Comparison of ENCODE assay signal across 2 cellular contexts in genomic region chr10:13500201-13500600, GRCh38.
TF ChIP-seq lines count a peak whose summit lies in the region.

No MANE protein-coding gene starts in this region.

TF ChIP-seq in HepG2, 621 proteins besides CTCF, POLR2A, EP300 and RAD21 (continues in another document):
- TF ChIP-seq ZBTB25 (CRISPR knock-in tag; IDR thresholded peaks at IDR 0.05), result 0 out of 2 replicates have a peak, but pooled peaks have one; percentile 31
- no peak for TF ChIP-seq NFKB2 (CRISPR knock-in tag; IDR thresholded peaks at IDR 0.05; ENCODE audit: borderline replicate concordance)
- TF ChIP-seq ZNF670 (CRISPR knock-in tag; IDR thresholded peaks at IDR 0.05; ENCODE audit: borderline replicate concordance), result no peak
- peak in 1 of 2 experiments; percentile 65; a peak in 2 of 4 replicates for TF ChIP-seq ATF4 (CRISPR knock-in tag; IDR thresholded peaks at IDR 0.05)
- TF ChIP-seq TARDBP (CRISPR knock-in tag; IDR thresholded peaks at IDR 0.05), result no peak
- no peak for TF ChIP-seq SOX6 (IDR thresholded peaks at IDR 0.05)
- peak; percentile 54 for TF ChIP-seq SOX6 (CRISPR knock-in tag; IDR thresholded peaks at IDR 0.05)
- TF ChIP-seq AKNA (CRISPR knock-in tag; IDR thresholded peaks at IDR 0.05; ENCODE audit: borderline replicate concordance), result no peak
- no peak for TF ChIP-seq ZNF430 (CRISPR knock-in tag; IDR thresholded peaks at IDR 0.05)
- no peak for TF ChIP-seq HOXA5 (CRISPR knock-in tag; IDR thresholded peaks at IDR 0.05)
- no peak for TF ChIP-seq MIER3 (CRISPR knock-in tag; IDR thresholded peaks at IDR 0.05; ENCODE audit: borderline replicate concordance)
- no peak for TF ChIP-seq CCDC6 (CRISPR knock-in tag; IDR thresholded peaks at IDR 0.05)
- TF ChIP-seq TRAFD1 (CRISPR knock-in tag; IDR thresholded peaks at IDR 0.05; ENCODE audit: borderline replicate concordance), result no peak
- TF ChIP-seq, protein P1, sequence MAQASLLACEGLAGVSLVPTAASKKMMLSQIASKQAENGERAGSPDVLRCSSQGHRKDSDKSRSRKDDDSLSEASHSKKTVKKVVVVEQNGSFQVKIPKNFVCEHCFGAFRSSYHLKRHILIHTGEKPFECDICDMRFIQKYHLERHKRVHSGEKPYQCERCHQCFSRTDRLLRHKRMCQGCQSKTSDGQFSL (CRISPR knock-in tag; IDR thresholded peaks at IDR 0.05), result no peak

TF ChIP-seq in SK-N-SH treated with all-trans-retinoic acid at 6 μM for 48 hours, 23 proteins besides CTCF, POLR2A, EP300 and RAD21:
- TF ChIP-seq ZNF8 (CRISPR knock-in tag; IDR thresholded peaks at IDR 0.05) (no peak), ISL1 (CRISPR knock-in tag; IDR thresholded peaks at IDR 0.05) (no peak), ZFP3 (CRISPR knock-in tag; IDR thresholded peaks at IDR 0.05) (no peak), CREB5 (CRISPR knock-in tag; IDR thresholded peaks at IDR 0.05; ENCODE audit: low read depth) (no peak), BACH2 (CRISPR knock-in tag; IDR thresholded peaks at IDR 0.05; ENCODE audit: borderline replicate concordance) (no peak), ARNTL (CRISPR knock-in tag; IDR thresholded peaks at IDR 0.05; ENCODE audit: borderline replicate concordance, low read depth) (no peak), ZNF565 (CRISPR knock-in tag; conservative IDR thresholded peaks at IDR 0.05; ENCODE audit: low read depth) (no peak)
